In the genomic region with DNA sequence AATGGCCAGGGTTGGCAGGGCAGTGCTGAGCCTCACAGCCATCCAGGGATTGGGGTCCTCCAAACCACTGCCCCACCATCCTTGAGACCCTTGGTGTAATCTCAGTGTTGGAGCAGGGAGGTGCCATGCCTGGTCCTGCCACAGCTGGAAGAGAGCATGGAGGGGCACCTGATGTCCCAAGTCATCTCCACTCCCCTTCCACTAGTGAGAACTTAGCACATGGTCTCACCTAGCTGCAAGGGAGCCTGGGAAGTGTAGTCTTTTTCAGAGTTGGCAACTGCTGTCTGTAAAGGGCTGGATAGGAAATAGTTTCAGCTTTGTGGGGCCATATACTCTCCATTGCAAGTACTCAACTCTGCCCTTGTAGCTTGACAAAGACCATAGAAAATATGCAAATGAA, we compare ENCODE assay signal across 33 cellular contexts.
"Had no signal": no experiment of that assay in that cellular context is flagged by ENCODE, and none has a peak within 500 bp of the region (broad histone marks: within the 10 kb centered on the region; RNA-seq: fewer than 3 reads in every experiment).

No MANE protein-coding gene starts in this region.

- H3K4me1 ChIP-seq: body of pancreas, breast epithelium had no signal

- H3K27me3 ChIP-seq: adrenal gland, body of pancreas, brain microvascular endothelial cell, breast epithelium had no signal

- DNase-seq: activated B cell treated with CpG ODN at 0.5 μM for 24 hours; activated CD4-positive, alpha-beta memory T cell treated with anti-CD3 and anti-CD28 coated beads for 36 hours; activated CD4-positive, alpha-beta T cell treated with anti-CD3 and anti-CD28 coated beads for 4 hours; activated CD4-positive, alpha-beta T cell treated with anti-CD3 and anti-CD28 coated beads, Interleukin-2, amount 10 ng/mL, durations not matched to agents 24 days and 14 days; activated CD4-positive, alpha-beta T cell treated with anti-CD3 and anti-CD28 coated beads, Interleukin-2, amount 50 U/mL, for 1 hour; activated CD4-positive, alpha-beta T cell treated with anti-CD3 and anti-CD28 coated beads, Interleukin-2, amount 50 U/mL, for 4 hours; activated CD4-positive, CD25-positive, alpha-beta regulatory T cell treated with anti-CD3 and anti-CD28 coated beads, Interleukin-2, amount 50 U/mL, for 72 hours; activated CD8-positive, alpha-beta memory T cell treated with anti-CD3 and anti-CD28 coated beads, Interleukin-2, amount 50 U/mL, for 4 hours; activated CD8-positive, alpha-beta T cell treated with anti-CD3 and anti-CD28 coated beads for 36 hours; activated effector memory CD4-positive, alpha-beta T cell treated with anti-CD3 and anti-CD28 coated beads, Interleukin-2, amount 50 U/mL, for 16 hours; activated gamma-delta T cell treated with Interleukin-2 at 50 U/mL for 16 hours; activated naive CD4-positive, alpha-beta T cell; activated naive CD4-positive, alpha-beta T cell treated with anti-CD3 and anti-CD28 coated beads for 36 hours; activated naive CD4-positive, alpha-beta T cell treated with anti-CD3 and anti-CD28 coated beads, Interleukin-2, amount 50 U/mL, for 16 hours; activated naive CD8-positive, alpha-beta T cell treated with anti-CD3 and anti-CD28 coated beads for 36 hours; activated T-cell treated with anti-CD3 and anti-CD28 coated beads for 4 hours; activated T-cell treated with anti-CD3 and anti-CD28 coated beads, Interleukin-2, amount 50 U/mL, for 1 hour; activated T-cell treated with anti-CD3 and anti-CD28 coated beads, Interleukin-2, amount 50 U/mL, for 4 hours; activated T-cell treated with anti-CD3 and anti-CD28 coated beads, Interleukin-2, amount 50 U/mL, for 72 hours; adrenal gland; amniotic stem cell; body of pancreas; brain microvascular endothelial cell; central memory CD4-positive, alpha-beta T cell; T-helper 1 cell; T-helper 2 cell; T-helper 9 cell had no signal

- H3K9me3 ChIP-seq: adrenal gland, body of pancreas had no signal

- H3K27ac ChIP-seq: adrenal gland, body of pancreas, brain microvascular endothelial cell, breast epithelium, VCaP had no signal

- H3K36me3 ChIP-seq: adrenal gland, brain microvascular endothelial cell, breast epithelium had no signal

- FAIRE-seq: astrocyte, TTC549 had no signal

- ATAC-seq: activated CD8-positive, alpha-beta T cell treated with anti-CD3 and anti-CD28 coated beads for 36 hours; activated naive CD4-positive, alpha-beta T cell treated with anti-CD3 and anti-CD28 coated beads, Interleukin-2, amount 50 U/mL, for 72 hours; activated T-cell treated with anti-CD3 and anti-CD28 coated beads, Interleukin-2, amount 50 U/mL, for 4 hours; activated T-cell treated with anti-CD3 and anti-CD28 coated beads, Interleukin-2, amount 50 U/mL, for 72 hours; activated T-helper 17 cell treated with anti-CD3 and anti-CD28 coated beads, Interleukin-2, amount 50 U/mL, for 72 hours; body of pancreas had no signal

- H3K4me3 ChIP-seq: adrenal gland, body of pancreas, breast epithelium had no signal
